23 cellular contexts compared by ENCODE assay signal in the genomic region with DNA sequence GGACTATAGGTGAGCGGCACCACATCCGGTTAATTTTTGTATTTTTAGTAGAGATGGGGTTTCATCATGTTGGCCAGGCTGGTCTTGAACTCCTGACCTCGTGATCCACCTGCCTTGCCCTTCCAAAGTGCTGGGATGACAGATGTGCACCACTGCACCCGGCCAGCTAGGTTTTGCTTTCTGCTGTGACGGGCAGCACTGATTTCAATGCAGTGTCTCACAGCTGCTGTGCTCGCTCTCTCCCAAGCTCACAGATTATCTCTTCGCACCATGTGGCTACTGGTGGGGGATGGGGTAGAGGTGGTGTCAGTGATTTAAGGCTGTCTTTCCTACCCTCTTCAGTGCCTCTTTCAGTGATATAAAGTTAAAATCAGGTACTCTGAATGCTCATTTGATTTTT.
DNase-seq lines count a peak whose midpoint lies in the region; TF ChIP-seq lines count a peak whose summit lies in the region.
"Had no signal": no experiment of that assay in that cellular context is flagged by ENCODE, and none has a peak within 500 bp of the region (broad histone marks: within the 10 kb centered on the region; RNA-seq: fewer than 3 reads in every experiment).

No MANE protein-coding gene starts in this region.

- peak overlapping the region; percentile 30 for H3K4me3 Mint-ChIP-seq in glutamatergic neuron (ENCODE audit: unreplicated experiment)
- H3K4me3 Mint-ChIP-seq: CD4-positive, alpha-beta memory T cell; GM23338; HFFc6 had no signal

- H3K27ac ChIP-seq in WERI-Rb-1, result no peak overlapping the region
- no peak overlapping the region for H3K27ac ChIP-seq in osteoblast (ENCODE audit: low read depth, low read length)
- H3K27ac ChIP-seq: SK-N-MC had no signal

- H3K4me1 ChIP-seq in osteoblast (ENCODE audit: insufficient read depth, low read length), result no peaks in the 10 kb centered on the region
- H3K4me1 ChIP-seq: HAP-1 had no signal

- peaks cover 9% of the 10 kb centered on the region for H3K4me1 Mint-ChIP-seq in glutamatergic neuron (ENCODE audit: low read depth, unreplicated experiment)
- H3K4me1 Mint-ChIP-seq: CD4-positive, alpha-beta memory T cell; GM23338 had no signal

- H3K27me3 Mint-ChIP-seq in glutamatergic neuron (ENCODE audit: unreplicated experiment), result peaks cover 4% of the 10 kb centered on the region
- H3K27me3 Mint-ChIP-seq: CD4-positive, alpha-beta memory T cell had no signal

- H3K79me2 ChIP-seq in osteoblast (ENCODE audit: insufficient read depth, low read length), result no peaks in the 10 kb centered on the region

- H3K36me3 Mint-ChIP-seq in glutamatergic neuron (ENCODE audit: unreplicated experiment), result peaks cover 14% of the 10 kb centered on the region
- H3K36me3 Mint-ChIP-seq: CD4-positive, alpha-beta memory T cell had no signal

- TF ChIP-seq CTCF in WERI-Rb-1 (IDR thresholded peaks at IDR 0.05; ENCODE audit: low read depth, low read length), result no peak
- no peak for TF ChIP-seq CTCF in glutamatergic neuron (IDR thresholded peaks at IDR 0.05; ENCODE audit: partially characterized antibody, unreplicated experiment)
- TF ChIP-seq CTCF in osteoblast (IDR thresholded peaks at IDR 0.05; ENCODE audit: extremely low read depth, low read depth, low read length), result no peak

- H3K4me3 ChIP-seq in WERI-Rb-1 (ENCODE audit: low read depth, low read length) (no peak overlapping the region), osteoblast (ENCODE audit: insufficient read depth, low read length) (no peak overlapping the region)
- H3K4me3 ChIP-seq: GM23338, HAP-1, MG63, SK-N-MC had no signal

- peak overlapping the region; percentile 95 for H3K27ac Mint-ChIP-seq in glutamatergic neuron (ENCODE audit: unreplicated experiment)
- H3K27ac Mint-ChIP-seq: GM23338, HFFc6 had no signal

- H4K20me1 ChIP-seq in osteoblast (ENCODE audit: insufficient read depth, low read length), result no peaks in the 10 kb centered on the region

- DNase-seq in NCI-H82 treated with DMSO at 0.1 percent for 48 hours (lab: John Stamatoyannopoulos, UW; ENCODE audit: unreplicated experiment) (peak; percentile 72), WERI-Rb-1 (peak; percentile 80), glutamatergic neuron (peak; percentile 58), osteoblast (ENCODE audit: insufficient read length, low spot score, missing footprints) (peak; percentile 2), cortex of kidney (lab: John Stamatoyannopoulos, UW) (no peak), NOMO-1 (lab: John Stamatoyannopoulos, UW; ENCODE audit: unreplicated experiment in 2 of 2) (no peak), kidney tubule cell (ENCODE audit: low spot score) (no peak)
- DNase-seq in activated naive CD4-positive, alpha-beta T cell treated with anti-CD3 and anti-CD28 coated beads, Interleukin-2, amount 50 U/mL, for 16 hours, result no peak
- DNase-seq: C1 segment of cervical spinal cord; CD4-positive, alpha-beta memory T cell; COR-L47; HFFc6; KBM-7; MG63; NCI-H1417; NCI-H1694; NCI-H2081; NCI-H2227 treated with DMSO at 0.1 percent for 48 hours; NK-92 treated with Interleukin-12 subunit alpha and Interleukin-12 subunit beta, amount 100 ng/mL, for 24 hours; SIG-M5 had no signal

- no peaks in the 10 kb centered on the region for H3K27me3 ChIP-seq in WERI-Rb-1 (ENCODE audit: insufficient read depth, low read depth, severe bottlenecking)
- H3K27me3 ChIP-seq in osteoblast (ENCODE audit: insufficient read depth, low read length), result no peaks in the 10 kb centered on the region
- H3K27me3 ChIP-seq: MG63 had no signal

- H2AFZ ChIP-seq in osteoblast (ENCODE audit: low read length), result no peak overlapping the region
- H2AFZ ChIP-seq: GM23338 had no signal

- H3K9me3 ChIP-seq in WERI-Rb-1 (ENCODE audit: severe bottlenecking) (peaks cover 5% of the 10 kb centered on the region), osteoblast (ENCODE audit: low read depth, low read length) (peaks cover 4% of the 10 kb centered on the region)
- H3K9me3 ChIP-seq: HAP-1 had no signal

- H3K4me2 ChIP-seq in osteoblast (ENCODE audit: insufficient read depth, low read length), result no peak overlapping the region
- H3K4me2 ChIP-seq: GM23338 had no signal

- H3K36me3 ChIP-seq in WERI-Rb-1 (no peaks in the 10 kb centered on the region), osteoblast (ENCODE audit: insufficient read depth, low read length) (no peaks in the 10 kb centered on the region)
- H3K36me3 ChIP-seq: HAP-1, MG63 had no signal

- peaks cover 13% of the 10 kb centered on the region for H3K9me3 Mint-ChIP-seq in glutamatergic neuron (ENCODE audit: unreplicated experiment)

Comparison
In these comparisons a context has a peak if more than half of its experiments do, and no peak if none do; other contexts are left out.
1. DNase-seq: peak in NCI-H82 treated with DMSO at 0.1 percent for 48 hours (single experiment), WERI-Rb-1 (single experiment), glutamatergic neuron (single experiment) and osteoblast (single experiment); none in cortex of kidney (single experiment), NOMO-1 (0 of 2), kidney tubule cell (single experiment) and activated naive CD4-positive, alpha-beta T cell treated with anti-CD3 and anti-CD28 coated beads, Interleukin-2, amount 50 U/mL, for 16 hours (single experiment).